8 cellular contexts compared by ENCODE assay signal in genomic region chr5:172455087-172455381, GRCh38. TPM values are rescaled to one million over a fixed set of nuclear protein-coding genes. Genes with fewer than 3 reads are reported as not detected.
DNase-seq lines count a peak whose midpoint lies in the region; ATAC-seq, FAIRE-seq and TF ChIP-seq lines count a peak whose summit lies in the region.

No MANE protein-coding gene starts in this region.

- H3K9ac ChIP-seq in astrocyte (ENCODE audit: low read length) (peak overlapping the region; percentile 64), HepG2 (ENCODE audit: insufficient read depth, low read depth, low read length) (peak overlapping the region; percentile 9; the same call in 1 of the 2 replicates)

- no peaks in the 10 kb centered on the region for H3K9me3 ChIP-seq in astrocyte (ENCODE audit: insufficient read depth, low read depth, low read length)
- H3K9me3 ChIP-seq in HepG2 (ENCODE audit: low read length) = no peaks in the 10 kb centered on the region
- no peaks in the 10 kb centered on the region for H3K9me3 ChIP-seq in testis

- TF ChIP-seq POLR2A in HepG2 (IDR thresholded peaks at IDR 0.05; ENCODE audit: insufficient read depth in 1 of 2, low read depth in 2 of 2, low read length in 2 of 2) = no peak
- no peak for TF ChIP-seq POLR2A in testis (IDR thresholded peaks at IDR 0.05)

- in situ Hi-C loops in HepG2 (cut with HindIII; ENCODE audit: extremely low pct_ligation_motif_present, low pct_unique_long_range_greater_than_20kb) = no loop called here

- H3K4me2 ChIP-seq in astrocyte (ENCODE audit: low read length) = peak overlapping the region; percentile 72
- peak overlapping the region; percentile 77 for H3K4me2 ChIP-seq in HepG2 (ENCODE audit: low read depth, low read length)

- TF ChIP-seq RAD21 in HepG2 (CRISPR knock-in tag; IDR thresholded peaks at IDR 0.05) = no peak

- H2AFZ ChIP-seq in astrocyte (ENCODE audit: low read depth, low read length) (peak overlapping the region; percentile 61), HepG2 (ENCODE audit: low read length) (no peak overlapping the region)

- no peaks in the 10 kb centered on the region for H3K36me3 Mint-ChIP-seq in activated CD4-positive, alpha-beta T cell treated with anti-CD3 and anti-CD28 coated beads, Interleukin-2, amount 10 ng/mL, durations not matched to agents 7 days and 5 days (ENCODE audit: low read depth)
- H3K36me3 Mint-ChIP-seq in astrocyte (ENCODE audit: low read depth, unreplicated experiment) = peaks cover 14% of the 10 kb centered on the region

- H4K20me1 ChIP-seq in astrocyte (ENCODE audit: insufficient read depth, low read length) (peaks cover 22% of the 10 kb centered on the region), HepG2 (ENCODE audit: insufficient read depth, low read length) (peaks cover 8% of the 10 kb centered on the region)

- H3K4me1 Mint-ChIP-seq in activated CD4-positive, alpha-beta T cell treated with anti-CD3 and anti-CD28 coated beads, Interleukin-2, amount 10 ng/mL, durations not matched to agents 7 days and 5 days = peaks cover 12% of the 10 kb centered on the region
- peaks cover 18% of the 10 kb centered on the region for H3K4me1 Mint-ChIP-seq in astrocyte (ENCODE audit: low read depth, unreplicated experiment)

- BruUV-seq in HepG2 (replicated peaks; lab: Mats Ljungman, UMichigan) = no TSS peak

- H3K27me3 ChIP-seq in astrocyte (ENCODE audit: insufficient read depth, low read length) (peaks cover 2% of the 10 kb centered on the region), HepG2 (ENCODE audit: control insufficient read depth in 1 of 2, insufficient read depth in 2 of 2, low read length in 2 of 2) (peaks cover 0 to 2% of the 10 kb centered on the region in 2 experiments; a peak in 2 of 5 replicates), testis (no peaks in the 10 kb centered on the region)

- H3K27ac Mint-ChIP-seq in activated CD4-positive, alpha-beta T cell treated with anti-CD3 and anti-CD28 coated beads, Interleukin-2, amount 10 ng/mL, durations not matched to agents 7 days and 5 days = no peak overlapping the region
- H3K27ac Mint-ChIP-seq in astrocyte (ENCODE audit: unreplicated experiment) = peak overlapping the region; percentile 48

- POLR2A ChIA-PET in activated CD4-positive, alpha-beta T cell treated with anti-CD3 and anti-CD28 coated beads, Interleukin-2, amount 10 ng/mL, durations not matched to agents 7 days and 5 days (lab: Charles Lee) = no interaction called here
- POLR2A ChIA-PET in HepG2 (lab: Yijun Ruan, JAX) = no interaction called here

- intact Hi-C loops in HepG2 (cut with micrococcal nuclease; ENCODE audit: unreplicated experiment) (no loop called here), testis (cut with DNase I; ENCODE audit: low total_unique reads) (no loop called here)

- peaks cover 40% of the 10 kb centered on the region for H3K27me3 Mint-ChIP-seq in activated CD4-positive, alpha-beta T cell treated with anti-CD3 and anti-CD28 coated beads, Interleukin-2, amount 10 ng/mL, durations not matched to agents 7 days and 5 days
- H3K27me3 Mint-ChIP-seq in astrocyte (ENCODE audit: low read depth, unreplicated experiment) = peaks cover 14% of the 10 kb centered on the region

- no peak for TF ChIP-seq EP300 in HepG2 (IDR thresholded peaks at IDR 0.05; ENCODE audit: low read depth in 2 of 2, low read length in 2 of 2)
- no peak for TF ChIP-seq EP300 in HepG2 (CRISPR knock-in tag; IDR thresholded peaks at IDR 0.05; ENCODE audit: borderline replicate concordance)

- H3K4me3 Mint-ChIP-seq in activated CD4-positive, alpha-beta T cell treated with anti-CD3 and anti-CD28 coated beads, Interleukin-2, amount 10 ng/mL, durations not matched to agents 7 days and 5 days = peak overlapping the region; percentile 71
- peak overlapping the region; percentile 90 for H3K4me3 Mint-ChIP-seq in astrocyte (ENCODE audit: unreplicated experiment)

- WGBS in HepG2 (ENCODE audit: low lambda C conversion rate) = 77% methylated on average over 8 of the region's 8 CpGs
- WGBS in testis, 2 donors = 42 to 61% methylated on average over 8 of the region's 8 CpGs

- TF ChIP-seq CTCF in astrocyte (IDR thresholded peaks at IDR 0.05; ENCODE audit: insufficient read depth, low read depth, low read length) (no peak), HepG2 (CRISPR knock-in tag; IDR thresholded peaks at IDR 0.05) (no peak), testis (IDR thresholded peaks at IDR 0.05) (no peak)

- H3K4me3 ChIP-seq in astrocyte (ENCODE audit: insufficient read depth, low read depth, low read length) (no peak overlapping the region), HepG2 (replicated peaks in 1 of 3; ENCODE audit: insufficient read depth in 1 of 3, low read depth in 2 of 3, low read length in 3 of 3) (peak overlapping the region; percentile 45 to 60 (median 48); a peak in 4 of 6 replicates), testis (peak overlapping the region; percentile 60 to 83)

- CTCF ChIA-PET in activated CD4-positive, alpha-beta T cell treated with anti-CD3 and anti-CD28 coated beads, Interleukin-2, amount 10 ng/mL, durations not matched to agents 7 days and 5 days (lab: Charles Lee) = no interaction called here
- CTCF ChIA-PET in HepG2 (lab: Yijun Ruan, JAX; ENCODE audit: low intra/inter-chr PET ratio, low total read pairs) = no interaction called here

- peak; percentile 23 for FAIRE-seq in astrocyte (lab: Jason Lieb, UNC)
- FAIRE-seq in HepG2 (lab: Jason Lieb, UNC) = no peak

- peaks cover 33% of the 10 kb centered on the region for H3K79me2 ChIP-seq in astrocyte (ENCODE audit: insufficient read depth, low read length)
- peaks cover 2% of the 10 kb centered on the region for H3K79me2 ChIP-seq in HepG2 (ENCODE audit: insufficient read depth, low read length)

- H3K27ac ChIP-seq in astrocyte (ENCODE audit: low read depth, low read length) (peak overlapping the region; percentile 26), HepG2 (ENCODE audit: extremely low read length, insufficient read depth, low read length) (no peak overlapping the region), testis (peak overlapping the region in 1 of 2 donors; percentile 65)

- H3K36me3 ChIP-seq in astrocyte (ENCODE audit: insufficient read depth, low read length) = no peaks in the 10 kb centered on the region
- no peaks in the 10 kb centered on the region for H3K36me3 ChIP-seq in HepG2 (replicated peaks in 1 of 2; ENCODE audit: control insufficient read depth in 1 of 2, insufficient read depth in 2 of 2, low read length in 2 of 2)
- H3K36me3 ChIP-seq in testis (ENCODE audit: low read depth, missing control alignments) = no peaks in the 10 kb centered on the region

- H3K4me1 ChIP-seq in astrocyte (ENCODE audit: insufficient read depth, low read length) (peaks cover 40% of the 10 kb centered on the region), HepG2 (ENCODE audit: insufficient read depth, low read length) (peaks cover 57% of the 10 kb centered on the region), testis (peaks cover 27% of the 10 kb centered on the region)

- ATAC-seq in HepG2 = no peak

- no peaks in the 10 kb centered on the region for H3K9me3 Mint-ChIP-seq in activated CD4-positive, alpha-beta T cell treated with anti-CD3 and anti-CD28 coated beads, Interleukin-2, amount 10 ng/mL, durations not matched to agents 7 days and 5 days
- peaks cover 2% of the 10 kb centered on the region for H3K9me3 Mint-ChIP-seq in astrocyte (ENCODE audit: unreplicated experiment)

- no peak for DNase-seq in activated CD4-positive, alpha-beta T cell treated with anti-CD3 and anti-CD28 coated beads, Interleukin-2, amount 10 ng/mL, durations not matched to agents 7 days and 5 days
- no peak for DNase-seq in activated CD4-positive, alpha-beta T cell treated with anti-CD3 and anti-CD28 coated beads for 1 hour
- no peak for DNase-seq in astrocyte (ENCODE audit: low read depth)
- DNase-seq in HepG2 (ENCODE audit: low spot score) = no peak
- no peak for DNase-seq in testis
- DNase-seq in DMS53 (lab: John Stamatoyannopoulos, UW) = no peak
- no peak for DNase-seq in HPDE6-E6E7 (ENCODE audit: extremely low spot score)
- no peak for DNase-seq in hypothalamus (lab: John Stamatoyannopoulos, UW)

RNA-seq across cellular contexts. Expression of gene SH3PXD2B, which starts 0.7 kb away (rescaled TPM):
- under 1 TPM; 0.33 to 0.35 TPM for total RNA-seq in activated CD4-positive, alpha-beta T cell treated with anti-CD3 and anti-CD28 coated beads, Interleukin-2, amount 10 ng/mL, durations not matched to agents 7 days and 5 days
- total RNA-seq in astrocyte (66.0 and 70.4 TPM in 2 replicates), HepG2 (2016; rRNA removed; fragmentation: Illumina TruSeq; extraction: Trizol) (3.4 and 3.8 TPM in 2 replicates), testis (10 to 100 TPM; 18.3 to 29.4 TPM)
- total RNA-seq in HepG2 (2016; cell fraction: cytosol; rRNA removed; fragmentation: Illumina TruSeq; extraction: Trizol; ENCODE audit: low read depth) = 1.1 and 1.3 TPM in 2 replicates
- total RNA-seq in HepG2 (2016; cell fraction: insoluble cytoplasmic fraction; rRNA removed; fragmentation: Illumina TruSeq; extraction: Trizol) = 3.2 and 3.8 TPM in 2 replicates
- 1.5 and 2.4 TPM in 2 replicates for total RNA-seq in HepG2 (2016; cell fraction: membrane; rRNA removed; fragmentation: Illumina TruSeq; extraction: Trizol)
- total RNA-seq in HepG2 (2016; cell fraction: nucleus; rRNA removed; fragmentation: Illumina TruSeq; extraction: Trizol) = 3.8 TPM in 2 replicates
- polyA plus RNA-seq in HepG2 (2011; rRNA removed) (4.6 and 5.3 TPM in 2 replicates), testis (ENCODE audit: insufficient read depth, low read depth, low replicate concordance) (20.2 TPM)
- polyA plus RNA-seq in HepG2 (2011; cell fraction: cytosol; rRNA removed) = 1.9 and 2.4 TPM in 2 replicates
- 6.3 and 6.6 TPM in 2 replicates for polyA plus RNA-seq in HepG2 (2011; cell fraction: nucleus; rRNA removed)
- polyA plus RNA-seq in HepG2 (2012) = 3.7 and 4.6 TPM in 2 replicates
- 0.45 and 0.58 TPM in 2 replicates for polyA plus RNA-seq in HepG2 (2016; cell fraction: cytosol; fragmentation: Illumina TruSeq; extraction: Trizol; ENCODE audit: low read depth)
- 4.5 and 5.7 TPM in 2 replicates for polyA plus RNA-seq in HepG2 (2016; cell fraction: insoluble cytoplasmic fraction; fragmentation: Illumina TruSeq; extraction: Trizol; ENCODE audit: low read depth)
- 0.58 and 1.3 TPM in 2 replicates for polyA plus RNA-seq in HepG2 (2016; cell fraction: membrane; fragmentation: Illumina TruSeq; extraction: Trizol; ENCODE audit: low read depth)
- polyA plus RNA-seq in HepG2 (2016; cell fraction: nucleus; fragmentation: Illumina TruSeq; extraction: Trizol; ENCODE audit: insufficient read depth, low read depth) = 4.4 and 5.5 TPM in 2 replicates
- 6.5 and 8.9 TPM in 2 replicates for polyA minus RNA-seq in HepG2 (2011; rRNA and poly(A)+ RNA removed; ENCODE audit: low replicate concordance)
- polyA minus RNA-seq in HepG2 (2011; cell fraction: cytosol; rRNA and poly(A)+ RNA removed) = 4.5 and 5.0 TPM in 2 replicates
- polyA minus RNA-seq in HepG2 (2011; cell fraction: nucleus; rRNA and poly(A)+ RNA removed) = 4.5 and 4.7 TPM in 2 replicates
